25 cellular contexts compared by ENCODE assay signal in the genomic region with DNA sequence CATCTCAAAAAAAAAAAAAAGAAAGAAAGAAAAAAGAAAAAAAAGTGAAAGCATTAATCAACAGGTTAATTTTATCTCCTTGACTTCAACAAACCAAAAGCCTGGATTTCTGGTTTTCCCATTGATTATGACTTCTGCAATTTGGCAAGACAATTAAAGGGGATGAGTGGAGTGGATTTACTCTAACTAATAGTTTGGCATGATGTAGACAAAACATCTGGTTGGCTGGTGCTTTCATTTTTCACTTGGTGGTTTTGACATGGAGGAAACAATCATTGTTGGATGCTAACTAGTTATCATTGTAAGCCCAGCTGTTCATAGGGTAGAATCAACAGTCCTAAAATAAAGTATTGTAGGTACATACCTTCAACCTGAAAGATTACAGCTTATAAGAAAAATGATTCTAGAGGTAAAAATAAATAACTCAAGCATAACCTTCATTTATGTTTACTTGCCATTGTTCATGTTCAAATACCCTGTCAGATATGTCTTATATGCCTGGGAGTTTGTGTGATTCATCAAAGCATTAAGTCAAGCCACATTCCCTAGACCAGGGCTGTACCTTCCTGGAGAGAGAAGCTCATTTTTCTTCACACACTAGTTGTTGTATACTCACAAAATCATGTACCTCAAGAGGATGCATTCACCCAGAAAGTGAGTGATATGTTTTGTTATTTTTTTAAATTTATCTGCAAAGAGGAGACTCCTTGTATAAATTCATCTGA. TPM values are rescaled to one million over a fixed set of nuclear protein-coding genes. Genes with fewer than 3 reads are reported as not detected.
DNase-seq lines count a peak whose midpoint lies in the region; ATAC-seq, FAIRE-seq and TF ChIP-seq lines count a peak whose summit lies in the region.
"Had no signal": no experiment of that assay in that cellular context is flagged by ENCODE, and none has a peak within 500 bp of the region (broad histone marks: within the 10 kb centered on the region; RNA-seq: fewer than 3 reads in every experiment).

No MANE protein-coding gene starts in this region.

- no peaks in the 10 kb centered on the region for H3K79me2 ChIP-seq in OCI-LY1 (ENCODE audit: insufficient read depth, low read length)

- H3K9ac ChIP-seq in OCI-LY1 (ENCODE audit: low read length) = no peak overlapping the region
- H3K9ac ChIP-seq: BLaER1 had no signal

- FAIRE-seq in bronchial epithelial cell (lab: Jason Lieb, UNC) = no peak
- FAIRE-seq: H54, HepG2 had no signal

- TF ChIP-seq CTCF in OCI-LY1 (IDR thresholded peaks at IDR 0.05; ENCODE audit: low read length) (no peak), bronchial epithelial cell (IDR thresholded peaks at IDR 0.05; ENCODE audit: insufficient read depth, low read length, severe bottlenecking) (no peak), coronary artery (IDR thresholded peaks at IDR 0.05) (no peak)

- no peak for ATAC-seq in GM18520 (IDR thresholded peaks at IDR 0.05; ENCODE audit: unreplicated experiment)
- ATAC-seq: HepG2, PC-3 had no signal

- H3K4me2 ChIP-seq in OCI-LY1 (ENCODE audit: low read length) = no peak overlapping the region
- H3K4me2 ChIP-seq: BLaER1 had no signal

- no peaks in the 10 kb centered on the region for H3K9me2 ChIP-seq in OCI-LY1 (ENCODE audit: low read depth, low read length)

- H3K9me3 ChIP-seq in OCI-LY1 (ENCODE audit: low read length) = no peaks in the 10 kb centered on the region; the same call in none of the 2 replicates
- H3K9me3 ChIP-seq: BLaER1 had no signal

- no peaks in the 10 kb centered on the region for H4K20me1 ChIP-seq in OCI-LY1 (ENCODE audit: insufficient read depth, low read length)
- H4K20me1 ChIP-seq: BLaER1 had no signal

- H3K27me3 ChIP-seq in OCI-LY1 (ENCODE audit: insufficient read depth, low read length) (no peaks in the 10 kb centered on the region), bronchial epithelial cell (ENCODE audit: control insufficient read depth, insufficient read depth, low read length) (no peaks in the 10 kb centered on the region)
- H3K27me3 ChIP-seq: BLaER1 had no signal

- H3F3A ChIP-seq in OCI-LY1 (ENCODE audit: insufficient read depth, low read length) = no peaks in the 10 kb centered on the region

- peaks cover 87% of the 10 kb centered on the region for H3K4me1 ChIP-seq in OCI-LY1 (ENCODE audit: insufficient read depth, low read length, severe bottlenecking)
- H3K4me1 ChIP-seq: BLaER1 had no signal

- peak; percentile 62 for DNase-seq in bronchial epithelial cell (ENCODE audit: low read depth)
- DNase-seq in iris pigment epithelial cell (ENCODE audit: low read depth) = peak; percentile 55
- DNase-seq in MV-4-11 (lab: John Stamatoyannopoulos, UW) = no peak
- no peak for DNase-seq in coronary artery (ENCODE audit: low spot score)
- DNase-seq in HT-29 (ENCODE audit: low spot score) = no peak
- DNase-seq: CD4-positive, alpha-beta T cell; COR-L47; DMS79; KBM-7; NCI-H1105 treated with DMSO at 0.1 percent for 48 hours; NCI-H1694; NCI-H2081; NCI-H2171; NCI-H345; NCI-H524; NCI-H82; PC-3; SHP77 treated with DMSO at 0.1 percent for 48 hours had no signal

- peak overlapping the region; percentile 48 for H3K27ac ChIP-seq in OCI-LY1 (ENCODE audit: low read depth, low read length, poor library complexity, severe bottlenecking)
- H3K27ac ChIP-seq in coronary artery = no peak overlapping the region
- H3K27ac ChIP-seq: BLaER1, SK-N-MC had no signal

- no peak overlapping the region for H2AFZ ChIP-seq in OCI-LY1 (ENCODE audit: low read length)

- H3K4me3 ChIP-seq in OCI-LY1 (ENCODE audit: low read depth, low read length, poor library complexity, severe bottlenecking) = no peak overlapping the region
- H3K4me3 ChIP-seq in bronchial epithelial cell (ENCODE audit: low read depth, low read length) = no peak overlapping the region
- H3K4me3 ChIP-seq in coronary artery = no peak overlapping the region
- H3K4me3 ChIP-seq: BLaER1, SK-N-MC had no signal

- H3K36me3 ChIP-seq in OCI-LY1 (ENCODE audit: insufficient read depth, low read length) = no peaks in the 10 kb centered on the region
- no peaks in the 10 kb centered on the region for H3K36me3 ChIP-seq in bronchial epithelial cell (ENCODE audit: control insufficient read depth, insufficient read depth, low read length)
- H3K36me3 ChIP-seq: BLaER1 had no signal

RNA-seq across cellular contexts. Expression of a gene that starts 15.1 kb away (rescaled TPM):
- 14.2 and 33.4 TPM in 2 replicates for total RNA-seq in bronchial epithelial cell
- total RNA-seq in HT-29 (2014; rRNA removed; shearing (Covaris generic)) = not detected in 2 replicates
- total RNA-seq: CD4-positive, alpha-beta T cell; HepG2; PC-3; RPMI7951 had no signal

RNA-seq across cellular contexts. Expression of a gene that starts 31.6 kb away (rescaled TPM):
- total RNA-seq in bronchial epithelial cell = 1.3 and 5.6 TPM in 2 replicates
- not detected in 2 replicates for total RNA-seq in HT-29 (2014; rRNA removed; shearing (Covaris generic))
- total RNA-seq: CD4-positive, alpha-beta T cell; HepG2; PC-3 had no signal

Comparison
In these comparisons a context has a peak if more than half of its experiments do, and no peak if none do; other contexts are left out.
1. DNase-seq: peak in bronchial epithelial cell (single experiment) and iris pigment epithelial cell (single experiment); none in MV-4-11 (single experiment), coronary artery (single experiment) and HT-29 (single experiment).
2. RNA of a gene that starts 15.1 kb away (total RNA-seq): 14.2 to 33.4 TPM in bronchial epithelial cell; not detected in HT-29; every median in the first group is over 10 times any median in the second.